ENCODE assay signal across 11 cellular contexts in genomic region chr2:78739282-78739681, GRCh38.
"Had no signal": no experiment of that assay in that cellular context is flagged by ENCODE, and none has a peak within 500 bp of the region (broad histone marks: within the 10 kb centered on the region; RNA-seq: fewer than 3 reads in every experiment).

No MANE protein-coding gene starts in this region.

- H3K36me3 ChIP-seq: HAP-1 had no signal

- FAIRE-seq: H1, H54 had no signal

- H3K4me2 ChIP-seq: GM23338 had no signal

- H3K27ac ChIP-seq: GM23248 had no signal

- H3K9me3 ChIP-seq: HAP-1 had no signal

- H2AFZ ChIP-seq: GM23248, GM23338 had no signal

- H3K4me3 ChIP-seq: GM23248, GM23338, HAP-1 had no signal

- H3K9ac ChIP-seq: GM23248 had no signal

- DNase-seq: GM23248, GOT3, H7, H9, HCEC 1CT, HFFc6 had no signal

- H3K4me1 ChIP-seq: HAP-1 had no signal

- ATAC-seq: GM23338, HCT116 had no signal
